Comparison of ENCODE assay signal across 12 cellular contexts in the genomic region with DNA sequence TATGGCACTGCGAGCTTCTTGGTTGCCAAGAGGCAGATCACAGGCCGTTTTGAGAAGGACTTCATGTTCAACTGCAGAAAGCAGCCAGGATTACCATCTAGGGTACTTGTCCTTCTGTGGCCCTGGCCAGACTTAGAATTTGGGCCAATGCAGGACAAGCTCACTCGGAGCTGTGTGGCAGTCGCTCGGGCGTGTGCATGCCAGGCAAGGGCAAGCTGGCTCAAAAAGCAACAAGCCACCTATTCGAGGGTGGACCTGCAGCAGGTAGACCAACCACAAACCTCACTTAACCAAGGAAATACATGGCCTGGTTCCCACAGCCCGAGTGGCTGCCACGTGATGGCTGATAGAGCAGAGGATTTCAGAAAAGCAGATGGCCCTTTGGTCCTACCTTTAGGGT. TPM values are rescaled to one million over a fixed set of nuclear protein-coding genes. Genes with fewer than 3 reads are reported as not detected.
"Had no signal": no experiment of that assay in that cellular context is flagged by ENCODE, and none has a peak within 500 bp of the region (broad histone marks: within the 10 kb centered on the region; RNA-seq: fewer than 3 reads in every experiment).

No MANE protein-coding gene starts in this region.

RNA-seq across cellular contexts. Expression of a gene that starts 39.3 kb away (rescaled TPM):
- total RNA-seq: stomach, subcutaneous adipose tissue, suprapubic skin, temporal lobe, thoracic aorta, thyroid gland, tibial nerve, transverse colon, ureter, urinary bladder, uterus, vagina had no signal
